ENCODE assay signal across 1 cellular context in genomic region chr1:100352267-100353072, GRCh38.
TF ChIP-seq lines count a peak whose summit lies in the region.

CDC14A (plus strand) TSS chr1:100352506; CDS start chr1:100352955, 449 bp downstream.

TF ChIP-seq in K562, 482 proteins besides CTCF, POLR2A, EP300 and RAD21 (continued from another document and continues in another):
- TF ChIP-seq SFPQ (IDR thresholded peaks at IDR 0.05; ENCODE audit: low read depth, low read length) (no peak), PCBP2 (IDR thresholded peaks at IDR 0.05; ENCODE audit: low read depth, low read length, poor library complexity, severe bottlenecking) (no peak), PURB (CRISPR knock-in tag; IDR thresholded peaks at IDR 0.05; ENCODE audit: low read depth) (no peak), THRA (IDR thresholded peaks at IDR 0.05) (no peak), RBM15 (IDR thresholded peaks at IDR 0.05; ENCODE audit: insufficient read depth, low read length) (no peak), ZNF512 (tag; IDR thresholded peaks at IDR 0.05) (no peak), GTF2F1 (IDR thresholded peaks at IDR 0.05; ENCODE audit: low read depth, low read length) (no peak; the same call in 1 of the 2 replicates), BDP1 (IDR thresholded peaks at IDR 0.05; ENCODE audit: insufficient read depth, insufficient read length) (no peak), CGGBP1 (CRISPR knock-in tag; IDR thresholded peaks at IDR 0.05) (0 out of 2 replicates have a peak, but pooled peaks have one; percentile 8), U2AF1 (optimal IDR thresholded peaks at IDR 0.05; ENCODE audit: low read depth, low read length) (peak; percentile 46), KAT7 (CRISPR knock-in tag; IDR thresholded peaks at IDR 0.05; ENCODE audit: borderline replicate concordance) (peak; percentile 84; the same call in 1 of the 2 replicates), ZNF3 (CRISPR knock-in tag; IDR thresholded peaks at IDR 0.05) (no peak), CHD4 (IDR thresholded peaks at IDR 0.05; ENCODE audit: insufficient read depth, insufficient replicate concordance, low read depth, low read length, poor library complexity, severe bottlenecking) (no peak), ZNF766 (CRISPR knock-in tag; conservative IDR thresholded peaks at IDR 0.05) (no peak), IRF1 (CRISPR knock-in tag; IDR thresholded peaks at IDR 0.05; ENCODE audit: borderline replicate concordance) (no peak), ZFP30 (CRISPR knock-in tag; IDR thresholded peaks at IDR 0.05; ENCODE audit: borderline replicate concordance) (no peak), ATF6 (CRISPR knock-in tag; IDR thresholded peaks at IDR 0.05) (no peak), KLF1 (tag; IDR thresholded peaks at IDR 0.05) (no peak), ZNF12 (CRISPR knock-in tag; IDR thresholded peaks at IDR 0.05) (no peak), ZNF212 (CRISPR knock-in tag; IDR thresholded peaks at IDR 0.05) (no peak), HDAC3 (IDR thresholded peaks at IDR 0.05; ENCODE audit: borderline replicate concordance, partially characterized antibody) (no peak), GATAD2A (IDR thresholded peaks at IDR 0.05) (peak; percentile 34; the same call in 1 of the 2 replicates), E2F3 (CRISPR knock-in tag; IDR thresholded peaks at IDR 0.05) (no peak), XRCC4 (IDR thresholded peaks at IDR 0.05; ENCODE audit: extremely low read depth, insufficient read depth, insufficient read length) (no peak), POLR3G (IDR thresholded peaks at IDR 0.05; ENCODE audit: extremely low read depth, insufficient read length, insufficient replicate concordance) (no peak), ZNF124 (CRISPR knock-in tag; IDR thresholded peaks at IDR 0.05) (no peak), EGR1 (conservative IDR thresholded peaks at IDR 0.05) (peak; percentile 65), SAFB (IDR thresholded peaks at IDR 0.05; ENCODE audit: borderline replicate concordance, low read depth, low read length) (0 out of 2 replicates have a peak, but pooled peaks have one; percentile 25), FOXA3 (CRISPR knock-in tag; conservative IDR thresholded peaks at IDR 0.05 in 1 of 2, IDR thresholded peaks at IDR 0.05 in 1 of 2) (no peak), ZNF133 (CRISPR knock-in tag; IDR thresholded peaks at IDR 0.05) (no peak), HMBOX1 (IDR thresholded peaks at IDR 0.05) (no peak), ZBTB8A (IDR thresholded peaks at IDR 0.05; ENCODE audit: partially characterized antibody) (no peak), HDAC2 (IDR thresholded peaks at IDR 0.05) (no peak), CREB3 (tag; conservative IDR thresholded peaks at IDR 0.05; ENCODE audit: low read depth) (no peak), CCNT2 (IDR thresholded peaks at IDR 0.05; ENCODE audit: borderline replicate concordance, extremely low read depth, insufficient read length, low read depth, low read length) (peak; percentile 78), ZBTB1 (CRISPR knock-in tag; IDR thresholded peaks at IDR 0.05; ENCODE audit: borderline replicate concordance, low read depth) (no peak; the same call in 1 of the 2 replicates), GABPB1 (CRISPR knock-in tag; IDR thresholded peaks at IDR 0.05) (no peak), ZNF764 (CRISPR knock-in tag; IDR thresholded peaks at IDR 0.05; ENCODE audit: low read depth) (no peak), ZNF143 (CRISPR knock-in tag; IDR thresholded peaks at IDR 0.05) (no peak), SMARCB1 (IDR thresholded peaks at IDR 0.05; ENCODE audit: insufficient read length, low read depth) (no peak), PREB (CRISPR knock-in tag; IDR thresholded peaks at IDR 0.05) (no peak), SMARCA5 (IDR thresholded peaks at IDR 0.05) (no peak), BMI1 (IDR thresholded peaks at IDR 0.05; ENCODE audit: low read length) (peak; percentile 96), ZNF398 (CRISPR knock-in tag; IDR thresholded peaks at IDR 0.05) (no peak), DNMT1 (IDR thresholded peaks at IDR 0.05) (no peak), ZHX1 (conservative IDR thresholded peaks at IDR 0.05; ENCODE audit: low read length) (no peak), SMAD1 (IDR thresholded peaks at IDR 0.05; ENCODE audit: low read depth, low read length, partially characterized antibody) (no peak), ZNF274 (IDR thresholded peaks at IDR 0.05; ENCODE audit: borderline replicate concordance, low read depth, low read length) (no peak; the same call in 1 of the 2 replicates), VEZF1 (CRISPR knock-in tag; IDR thresholded peaks at IDR 0.05) (peak; percentile 88)
